Comparison of ENCODE assay signal across 8 cellular contexts in genomic region chr10:84139126-84140035, GRCh38. TPM values are rescaled to one million over a fixed set of nuclear protein-coding genes. Genes with fewer than 3 reads are reported as not detected.
DNase-seq lines count a peak whose midpoint lies in the region; ATAC-seq and TF ChIP-seq lines count a peak whose summit lies in the region.

Gene GHITM (plus strand): TSS chr10:84139509. CDS start chr10:84141501, 1,992 bp downstream.

- peak within 1 kb of the TSS; percentile 95 for H3K4me3 Mint-ChIP-seq in activated naive CD8-positive, alpha-beta T cell treated with anti-CD3 and anti-CD28 coated beads, Interleukin-2, amount 50 U/mL, for 24 hours

- intact Hi-C loops in Right ventricle myocardium superior (cut with DNase I) (no loop called here), transverse colon (cut with DNase I; ENCODE audit: low total_unique reads) (no loop called here)

- in situ Hi-C loops in transverse colon (cut with MboI; ENCODE audit: low pct_ligation_motif_present in 1 of 4, low pct_unique_long_range_greater_than_20kb in 1 of 4, low sequenced_read_pairs in 3 of 4): loop anchor here in 2 of 4 donors (10.0 to 25.0 kb wide), 2 partner anchors 65 to 198 kb away; partner anchors contain the start of gene CCSER2 (in 1 of the 2)

- peak; percentile 17 for TF ChIP-seq EP300 in transverse colon (IDR thresholded peaks at IDR 0.05; ENCODE audit: low read depth)

- H3K27ac ChIP-seq in parathyroid adenoma (peak within 1 kb of the TSS; percentile 88), transverse colon (peak within 1 kb of the TSS; percentile 94 to 97 (median 97))

- peak; percentile 99 for DNase-seq in GM12865 (ENCODE audit: low read depth)
- DNase-seq in NCI-H128 (lab: John Stamatoyannopoulos, UW; ENCODE audit: unreplicated experiment): peak; percentile 73
- peak; percentile 85 to 91 for DNase-seq in SW 1271 (lab: John Stamatoyannopoulos, UW)
- DNase-seq in activated naive CD8-positive, alpha-beta T cell treated with anti-CD3 and anti-CD28 coated beads, Interleukin-2, amount 50 U/mL, for 24 hours: peak; percentile 99
- DNase-seq in Right ventricle myocardium superior: peak; percentile 99
- DNase-seq in transverse colon: peak; percentile 100

- 0% methylated on average over 6 to 61 of the region's 61 CpGs for WGBS in transverse colon (ENCODE audit: low coverage in 1 of 2), 2 donors

- H3K27ac Mint-ChIP-seq in activated naive CD8-positive, alpha-beta T cell treated with anti-CD3 and anti-CD28 coated beads, Interleukin-2, amount 50 U/mL, for 24 hours: peak within 1 kb of the TSS; percentile 94

- TF ChIP-seq POLR2A in transverse colon (IDR thresholded peaks at IDR 0.05): peak; percentile 98

- peak; percentile 33 for TF ChIP-seq CTCF in GM12865 (IDR thresholded peaks at IDR 0.05; ENCODE audit: insufficient read depth, low read depth, low read length, missing control alignments)
- peak; percentile 43 for TF ChIP-seq CTCF in parathyroid adenoma (IDR thresholded peaks at IDR 0.05)
- TF ChIP-seq CTCF in transverse colon (IDR thresholded peaks at IDR 0.05): peak; percentile 39 to 94 (median 50)

- peaks cover 40% of the 10 kb centered on the region for H3K4me1 Mint-ChIP-seq in activated naive CD8-positive, alpha-beta T cell treated with anti-CD3 and anti-CD28 coated beads, Interleukin-2, amount 50 U/mL, for 24 hours

- H3K27me3 Mint-ChIP-seq in activated naive CD8-positive, alpha-beta T cell treated with anti-CD3 and anti-CD28 coated beads, Interleukin-2, amount 50 U/mL, for 24 hours: no peaks in the 10 kb centered on the region

- peak within 1 kb of the TSS; percentile 86 for H2AFZ ChIP-seq in parathyroid adenoma

- H3K27me3 ChIP-seq in parathyroid adenoma (ENCODE audit: control insufficient read depth, insufficient read depth, low read length): no peaks in the 10 kb centered on the region
- no peaks in the 10 kb centered on the region for H3K27me3 ChIP-seq in transverse colon

- H3K4me3 ChIP-seq in GM12865 (ENCODE audit: low read depth, low read length): peak within 1 kb of the TSS; percentile 97
- peak within 1 kb of the TSS; percentile 100 for H3K4me3 ChIP-seq in parathyroid adenoma (ENCODE audit: low read depth, low read length)
- H3K4me3 ChIP-seq in transverse colon: peak within 1 kb of the TSS; percentile 68 to 95 (median 82)

- H3K79me2 ChIP-seq in parathyroid adenoma: peaks cover 17% of the 10 kb centered on the region

- peaks cover 22% of the 10 kb centered on the region for H3K36me3 Mint-ChIP-seq in activated naive CD8-positive, alpha-beta T cell treated with anti-CD3 and anti-CD28 coated beads, Interleukin-2, amount 50 U/mL, for 24 hours (ENCODE audit: low read depth)

- H3K36me3 ChIP-seq in parathyroid adenoma (ENCODE audit: control insufficient read depth, insufficient read depth, low read length) (no peaks in the 10 kb centered on the region), transverse colon (peaks cover 0 to 22% (median 10%) of the 10 kb centered on the region in 4 donors)

- H3K9me3 Mint-ChIP-seq in activated naive CD8-positive, alpha-beta T cell treated with anti-CD3 and anti-CD28 coated beads, Interleukin-2, amount 50 U/mL, for 24 hours: no peaks in the 10 kb centered on the region

- no peaks in the 10 kb centered on the region for H3K9me3 ChIP-seq in parathyroid adenoma (ENCODE audit: control insufficient read depth, low read length)
- H3K9me3 ChIP-seq in transverse colon: no peaks in the 10 kb centered on the region

- H3K9ac ChIP-seq in parathyroid adenoma: peak within 1 kb of the TSS; percentile 95

- ATAC-seq in HG02678 (IDR thresholded peaks at IDR 0.05; ENCODE audit: unreplicated experiment) (peak; percentile 99), Right ventricle myocardium superior (ENCODE audit: poor library complexity) (peak; percentile 99)
- peak; percentile 92 for ATAC-seq in activated naive CD8-positive, alpha-beta T cell treated with anti-CD3 and anti-CD28 coated beads, Interleukin-2, amount 50 U/mL, for 24 hours

- H3K4me2 ChIP-seq in parathyroid adenoma (ENCODE audit: low read length): peak within 1 kb of the TSS; percentile 98

- H3K4me1 ChIP-seq in parathyroid adenoma (peaks cover 3% of the 10 kb centered on the region), transverse colon (peaks cover 9 to 46% (median 29%) of the 10 kb centered on the region in 4 donors)

RNA-seq across cellular contexts. Expression of gene GHITM, which starts in this region (rescaled TPM):
- total RNA-seq in Right ventricle myocardium superior (394 TPM), transverse colon (100 to 1,000 TPM; 134 to 351 (median 225) TPM)

Comparison
In these comparisons a context has a peak if more than half of its experiments do, and no peak if none do; other contexts are left out.
1. Peak in every context shown above with its lines: DNase-seq, ATAC-seq, H3K4me3 ChIP-seq and H3K27ac ChIP-seq.